ENCODE assay signal across 8 cellular contexts in genomic region chr12:110502449-110502738, GRCh38. TPM values are rescaled to one million over a fixed set of nuclear protein-coding genes. Genes with fewer than 3 reads are reported as not detected.
DNase-seq lines count a peak whose midpoint lies in the region; ATAC-seq and TF ChIP-seq lines count a peak whose summit lies in the region.

No MANE protein-coding gene starts in this region.

- no peaks in the 10 kb centered on the region for H3K9me3 Mint-ChIP-seq in activated B cell treated with CpG ODN at 0.5 μM for 24 hours

- DNase-seq in Right ventricle myocardium superior (no peak), Right ventricle myocardium inferior (ENCODE audit: missing footprints) (no peak), activated B cell treated with CpG ODN at 0.5 μM for 24 hours (no peak), testis (no peak), erythroblast (lab: John Stamatoyannopoulos, UW) (no peak), AML-193 (lab: John Stamatoyannopoulos, UW) (no peak), GOT3 (lab: John Stamatoyannopoulos, UW) (no peak)

- TF ChIP-seq POLR2A in testis (IDR thresholded peaks at IDR 0.05) (no peak), erythroblast (IDR thresholded peaks at IDR 0.05; ENCODE audit: low read length) (no peak)

- peak overlapping the region; percentile 93 for H3K4me3 ChIP-seq in iPS-18a (ENCODE audit: low read length)
- peak overlapping the region; percentile 86 to 90 for H3K4me3 ChIP-seq in testis

- no peaks in the 10 kb centered on the region for H3K36me3 ChIP-seq in iPS-18a (ENCODE audit: control insufficient read depth, low read depth, low read length)
- H3K36me3 ChIP-seq in testis (ENCODE audit: low read depth, missing control alignments), result no peaks in the 10 kb centered on the region

- peaks cover 36% of the 10 kb centered on the region for H3K4me1 Mint-ChIP-seq in activated B cell treated with CpG ODN at 0.5 μM for 24 hours

- H3K27ac Mint-ChIP-seq in activated B cell treated with CpG ODN at 0.5 μM for 24 hours, result peak overlapping the region; percentile 96

- TF ChIP-seq CTCF in activated B cell treated with CpG ODN at 0.5 μM for 24 hours (IDR thresholded peaks at IDR 0.05) (no peak), testis (IDR thresholded peaks at IDR 0.05) (no peak)

- H3K4me1 ChIP-seq in iPS-18a (ENCODE audit: control insufficient read depth, low read depth, low read length) (no peaks in the 10 kb centered on the region), testis (no peaks in the 10 kb centered on the region)

- H3K27me3 Mint-ChIP-seq in activated B cell treated with CpG ODN at 0.5 μM for 24 hours, result no peaks in the 10 kb centered on the region

- 35 to 48% methylated on average over 7 of the region's 7 CpGs for WGBS in testis, 2 donors

- POLR2A ChIA-PET in activated B cell treated with CpG ODN at 0.5 μM for 24 hours (lab: Charles Lee), result interaction anchor here (0.6 to 3.2 kb wide), 15 partner anchors 29 to 1025 kb away, joined by 3 to 41 read pairs (median 4); partner anchors contain the start of genes ARPC3, FAM216A, GPN3 and KCTD10

- H3K27ac ChIP-seq in iPS-18a (ENCODE audit: low read length) (no peak overlapping the region), testis (peak overlapping the region; percentile 76 to 85)

- intact Hi-C loops in Right ventricle myocardium superior (cut with DNase I), result no loop called here
- intact Hi-C loops in Right ventricle myocardium inferior (cut with DNase I), result loop anchor here (2.0 to 5.0 kb wide), 3 partner anchors 34 to 195 kb away; partner anchors contain the start of genes ARPC3, FAM216A and GPN3
- intact Hi-C loops in activated B cell treated with CpG ODN at 0.5 μM for 24 hours (cut with micrococcal nuclease), result loop anchor here (1.0 kb wide), 7 partner anchors 34 to 454 kb away; partner anchors contain the start of genes ANAPC7, ARPC3, ATP2A2 and C12orf76
- intact Hi-C loops in testis (cut with DNase I; ENCODE audit: low total_unique reads), result no loop called here

- H3K27me3 ChIP-seq in iPS-18a (ENCODE audit: control insufficient read depth, insufficient read depth, low read length) (peaks cover 18% of the 10 kb centered on the region), testis (no peaks in the 10 kb centered on the region)

- H3K9me3 ChIP-seq in iPS-18a (ENCODE audit: control insufficient read depth, low read depth, low read length) (peaks cover 7% of the 10 kb centered on the region), testis (no peaks in the 10 kb centered on the region)

- peak; percentile 17 for ATAC-seq in Right ventricle myocardium superior (ENCODE audit: poor library complexity)
- ATAC-seq in Right ventricle myocardium inferior, result no peak
- ATAC-seq in activated B cell treated with CpG ODN at 0.5 μM for 24 hours (ENCODE audit: low read depth), result peak; percentile 9

- H3K4me3 Mint-ChIP-seq in activated B cell treated with CpG ODN at 0.5 μM for 24 hours, result peak overlapping the region; percentile 99

- H3K9ac ChIP-seq in iPS-18a (ENCODE audit: low read length), result no peak overlapping the region

- peaks cover 15% of the 10 kb centered on the region for H3K36me3 Mint-ChIP-seq in activated B cell treated with CpG ODN at 0.5 μM for 24 hours (ENCODE audit: low read depth)

- CTCF ChIA-PET in activated B cell treated with CpG ODN at 0.5 μM for 24 hours (lab: Charles Lee), result interaction anchor here (1.0 to 3.1 kb wide), 5 partner anchors 34 to 386 kb away, joined by 3 to 14 read pairs (median 3); partner anchors contain the start of genes ARPC3, FAM216A and GPN3

RNA-seq across cellular contexts. Expression of gene RAD9B, which starts 0.3 kb away (rescaled TPM):
- total RNA-seq in Right ventricle myocardium superior (0.67 TPM), Right ventricle myocardium inferior (1.1 TPM), activated B cell treated with CpG ODN at 0.5 μM for 24 hours (1.2 and 1.3 TPM in 2 replicates), testis (10 to 100 TPM; 12.8 to 29.1 TPM)
- polyA plus RNA-seq in testis (ENCODE audit: insufficient read depth, low read depth, low replicate concordance), result 21.8 TPM

RNA-seq across cellular contexts. Expression of gene VPS29, which starts 0.5 kb away (rescaled TPM):
- total RNA-seq in Right ventricle myocardium superior, result 108 TPM
- 106 TPM for total RNA-seq in Right ventricle myocardium inferior
- total RNA-seq in activated B cell treated with CpG ODN at 0.5 μM for 24 hours, result 99.6 and 117 TPM in 2 replicates
- 10 to 100 TPM; 66.3 to 74.5 TPM for total RNA-seq in testis
- 81.9 TPM for polyA plus RNA-seq in testis (ENCODE audit: insufficient read depth, low read depth, low replicate concordance)

RNA-seq across cellular contexts. Expression of gene FAM216A, which starts 33.7 kb away (rescaled TPM):
- total RNA-seq in Right ventricle myocardium superior (3.3 TPM), Right ventricle myocardium inferior (4.8 TPM), activated B cell treated with CpG ODN at 0.5 μM for 24 hours (9.7 and 9.9 TPM in 2 replicates), testis (10 to 100 TPM; 39.7 to 45.6 TPM)
- 110 TPM for polyA plus RNA-seq in testis (ENCODE audit: insufficient read depth, low read depth, low replicate concordance)

RNA-seq across cellular contexts. Expression of gene GPN3, which starts 34.3 kb away (rescaled TPM):
- total RNA-seq in Right ventricle myocardium superior (28.1 TPM), Right ventricle myocardium inferior (24.7 TPM), activated B cell treated with CpG ODN at 0.5 μM for 24 hours (17.0 and 19.0 TPM in 2 replicates), testis (10 to 100 TPM; 41.8 to 55.5 TPM)
- 92.8 TPM for polyA plus RNA-seq in testis (ENCODE audit: insufficient read depth, low read depth, low replicate concordance)

RNA-seq across cellular contexts. Expression of gene ARPC3, which starts 52.3 kb away (rescaled TPM):
- total RNA-seq in Right ventricle myocardium superior (90.1 TPM), Right ventricle myocardium inferior (94.4 TPM), activated B cell treated with CpG ODN at 0.5 μM for 24 hours (435 and 459 TPM in 2 replicates), testis (100 to 1,000 TPM; 244 to 270 TPM)
- 216 TPM for polyA plus RNA-seq in testis (ENCODE audit: insufficient read depth, low read depth, low replicate concordance)

Comparison
In these comparisons a context has a peak if more than half of its experiments do, and no peak if none do; other contexts are left out.
1. intact Hi-C loops: an anchor here in Right ventricle myocardium inferior (2.0 to 5.0 kb wide) and activated B cell treated with CpG ODN at 0.5 μM for 24 hours (1.0 kb wide); none called in Right ventricle myocardium superior and testis.